Comparison of ENCODE assay signal across 15 cellular contexts in genomic region chr5:109922396-109922995, GRCh38.
DNase-seq lines count a peak whose midpoint lies in the region; ATAC-seq and TF ChIP-seq lines count a peak whose summit lies in the region.
"Had no signal": no experiment of that assay in that cellular context is flagged by ENCODE, and none has a peak within 500 bp of the region (broad histone marks: within the 10 kb centered on the region; RNA-seq: fewer than 3 reads in every experiment).

No MANE protein-coding gene starts in this region.

- no peaks in the 10 kb centered on the region for H3K4me1 ChIP-seq in foreskin keratinocyte
- H3K4me1 ChIP-seq in upper lobe of right lung, result no peaks in the 10 kb centered on the region
- H3K4me1 ChIP-seq in trophoblast cell (ENCODE audit: control insufficient read depth in 1 of 2, insufficient read depth in 2 of 2, low read length in 2 of 2), result no peaks in the 10 kb centered on the region
- H3K4me1 ChIP-seq: BE2C, esophagus squamous epithelium had no signal

- H3K14ac ChIP-seq in trophoblast cell (ENCODE audit: low read length), result no peak overlapping the region

- no peak overlapping the region for H2AK5ac ChIP-seq in trophoblast cell (ENCODE audit: low read length)

- H3K4ac ChIP-seq in trophoblast cell (ENCODE audit: low read depth, low read length), result no peak overlapping the region

- no peak overlapping the region for H2BK120ac ChIP-seq in trophoblast cell (ENCODE audit: insufficient read depth, low read length, poor library complexity)

- H2AFZ ChIP-seq in trophoblast cell (ENCODE audit: insufficient read depth, low read length, poor library complexity), result no peak overlapping the region

- peak overlapping the region; percentile 84 for H3K27ac Mint-ChIP-seq in T-helper 1 cell treated with Interleukin-12 subunit alpha and Interleukin-12 subunit beta and Interleukin-4 antibody, amounts not matched to agents 30 μg/mL and 1 μg/mL, for 36 hours
- H3K27ac Mint-ChIP-seq in immature natural killer cell, result no peak overlapping the region

- H3K36me3 Mint-ChIP-seq in T-helper 1 cell treated with Interleukin-12 subunit alpha and Interleukin-12 subunit beta and Interleukin-4 antibody, amounts not matched to agents 30 μg/mL and 1 μg/mL, for 36 hours (ENCODE audit: low read depth), result peaks cover 1% of the 10 kb centered on the region
- no peaks in the 10 kb centered on the region for H3K36me3 Mint-ChIP-seq in immature natural killer cell

- no peak overlapping the region for H3K23ac ChIP-seq in trophoblast cell (ENCODE audit: low read length)

- H2BK12ac ChIP-seq in trophoblast cell (ENCODE audit: low read length), result no peak overlapping the region

- H3K9me3 ChIP-seq in upper lobe of right lung (no peaks in the 10 kb centered on the region), trophoblast cell (ENCODE audit: insufficient read depth, low read depth, low read length) (no peaks in the 10 kb centered on the region)
- H3K9me3 ChIP-seq: BE2C, esophagus squamous epithelium had no signal

- no peak overlapping the region for H4K12ac ChIP-seq in trophoblast cell (ENCODE audit: low read depth, low read length)

- no CpG with 5 or more reads among the region's 6 CpGs for WGBS in trophoblast cell (ENCODE audit: extremely low coverage, insufficient coverage, insufficient read length)

- H4K91ac ChIP-seq in trophoblast cell (ENCODE audit: low read depth, low read length), result no peak overlapping the region

- no peak overlapping the region for H3K18ac ChIP-seq in trophoblast cell (ENCODE audit: low read length)

- no peaks in the 10 kb centered on the region for H3K79me1 ChIP-seq in trophoblast cell (ENCODE audit: low read length)

- no peak overlapping the region for H3K4me2 ChIP-seq in trophoblast cell (ENCODE audit: low read length)

- H3K27me3 Mint-ChIP-seq in T-helper 1 cell treated with Interleukin-12 subunit alpha and Interleukin-12 subunit beta and Interleukin-4 antibody, amounts not matched to agents 30 μg/mL and 1 μg/mL, for 36 hours (ENCODE audit: low read depth), result no peaks in the 10 kb centered on the region
- peaks cover under 1 to 2% (median 2%) of the 10 kb centered on the region in 3 donors for H3K27me3 Mint-ChIP-seq in immature natural killer cell (ENCODE audit: low read depth in 3 of 3)

- no peak overlapping the region for H4K8ac ChIP-seq in trophoblast cell (ENCODE audit: low read depth, low read length)

- peaks cover 4% of the 10 kb centered on the region for H3K9me3 Mint-ChIP-seq in T-helper 1 cell treated with Interleukin-12 subunit alpha and Interleukin-12 subunit beta and Interleukin-4 antibody, amounts not matched to agents 30 μg/mL and 1 μg/mL, for 36 hours
- H3K9me3 Mint-ChIP-seq in immature natural killer cell, result peaks cover 0 to 6% (median 0%) of the 10 kb centered on the region in 6 donors

- H3K27me3 ChIP-seq in foreskin keratinocyte, result no peaks in the 10 kb centered on the region
- H3K27me3 ChIP-seq in upper lobe of right lung, result no peaks in the 10 kb centered on the region
- no peaks in the 10 kb centered on the region for H3K27me3 ChIP-seq in trophoblast cell (ENCODE audit: insufficient read depth, low read length)
- H3K27me3 ChIP-seq: BE2C, esophagus squamous epithelium, tibial nerve had no signal

- H3K4me3 ChIP-seq in upper lobe of right lung (no peak overlapping the region), trophoblast cell (ENCODE audit: low read depth, low read length) (no peak overlapping the region)
- H3K4me3 ChIP-seq: esophagus squamous epithelium, tibial nerve had no signal

- intact Hi-C loops in upper lobe of right lung (cut with DNase I), result no loop called here

- H3K36me3 ChIP-seq in upper lobe of right lung (no peaks in the 10 kb centered on the region), trophoblast cell (ENCODE audit: control insufficient read depth in 1 of 2, insufficient read depth in 2 of 2, low read length in 2 of 2) (no peaks in the 10 kb centered on the region)
- H3K36me3 ChIP-seq: BE2C, esophagus squamous epithelium, tibial nerve had no signal

- H3K9ac ChIP-seq in trophoblast cell (ENCODE audit: low read length), result no peak overlapping the region

- peak; percentile 19 for DNase-seq in stimulated activated CD4-positive, alpha-beta T cell treated with anti-CD3 and anti-CD28 coated beads, Interleukin-15, amount 100 ng/mL, for 24 hours
- no peak for DNase-seq in stimulated activated CD4-positive, alpha-beta T cell treated with anti-CD3 and anti-CD28 coated beads, Interleukin-4, amount 100 ng/mL, for 24 hours
- DNase-seq in foreskin keratinocyte (no peak), upper lobe of right lung (no peak), trophoblast cell (no peak), immature natural killer cell (no peak)
- DNase-seq: DMS153, esophagus squamous epithelium, kidney, NCI-H146, SIG-M5 had no signal

- no peaks in the 10 kb centered on the region for H3K79me2 ChIP-seq in trophoblast cell (ENCODE audit: control insufficient read depth, insufficient read depth, low read length, poor library complexity)

- peak; percentile 42 for ATAC-seq in foreskin keratinocyte
- ATAC-seq in upper lobe of right lung, result peak; percentile 51
- ATAC-seq in GM19452 (IDR thresholded peaks at IDR 0.05; ENCODE audit: unreplicated experiment), result no peak

- H2BK5ac ChIP-seq in trophoblast cell (ENCODE audit: low read depth, low read length, poor library complexity), result no peak overlapping the region

- TF ChIP-seq CTCF in foreskin keratinocyte (conservative IDR thresholded peaks at IDR 0.05) (no peak), upper lobe of right lung (IDR thresholded peaks at IDR 0.05) (no peak)

- H3K27ac ChIP-seq in foreskin keratinocyte (no peak overlapping the region), upper lobe of right lung (no peak overlapping the region), trophoblast cell (ENCODE audit: low read depth, low read length) (no peak overlapping the region)
- H3K27ac ChIP-seq: esophagus squamous epithelium, tibial nerve had no signal

- peak overlapping the region; percentile 49 for H3K4me3 Mint-ChIP-seq in T-helper 1 cell treated with Interleukin-12 subunit alpha and Interleukin-12 subunit beta and Interleukin-4 antibody, amounts not matched to agents 30 μg/mL and 1 μg/mL, for 36 hours
- H3K4me3 Mint-ChIP-seq in immature natural killer cell, result no peak overlapping the region

- peaks cover 31% of the 10 kb centered on the region for H3K4me1 Mint-ChIP-seq in T-helper 1 cell treated with Interleukin-12 subunit alpha and Interleukin-12 subunit beta and Interleukin-4 antibody, amounts not matched to agents 30 μg/mL and 1 μg/mL, for 36 hours (ENCODE audit: low read depth)
- H3K4me1 Mint-ChIP-seq in immature natural killer cell, result peaks cover 0 to 12% of the 10 kb centered on the region in 2 donors
